Comparison of ENCODE assay signal across 8 cellular contexts in the genomic region with DNA sequence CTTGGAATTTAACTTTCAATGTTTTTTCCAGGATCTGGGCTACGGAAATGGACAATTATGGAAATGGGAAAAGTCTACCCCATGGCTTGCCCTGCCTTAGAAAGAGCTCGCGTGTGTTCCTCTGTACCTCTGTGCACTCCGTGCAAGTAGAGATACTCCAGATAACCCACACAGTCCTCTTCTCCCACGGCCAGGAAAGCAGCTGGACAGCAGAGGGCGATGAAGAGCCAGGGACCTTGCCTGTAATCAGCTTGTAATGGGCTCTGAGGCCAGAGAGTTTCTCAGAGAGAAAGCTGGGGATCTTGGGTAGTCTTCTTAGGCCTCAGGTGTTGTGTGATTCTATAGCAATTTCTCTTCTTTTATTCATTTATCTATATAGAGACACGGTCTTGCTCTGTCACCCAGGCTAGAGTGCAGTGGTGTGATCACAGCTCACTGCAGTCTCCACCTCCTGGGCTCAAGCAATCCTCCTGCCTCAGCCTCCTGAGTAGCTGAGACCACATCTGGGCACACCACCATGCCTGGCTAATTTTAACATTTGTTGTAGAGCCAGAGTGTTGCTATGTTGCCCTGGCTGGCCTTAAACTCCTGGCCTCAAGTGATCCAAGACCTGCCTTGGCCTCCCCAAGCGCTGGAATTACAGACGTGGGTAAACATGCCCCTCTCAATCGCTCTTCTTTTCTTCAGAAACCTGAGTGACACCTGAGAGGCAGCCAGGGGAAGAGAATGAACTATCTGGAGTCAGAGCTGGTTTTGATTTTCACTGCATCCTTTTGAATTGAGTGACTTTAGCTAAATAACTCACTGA. TPM values are rescaled to one million over a fixed set of nuclear protein-coding genes. Genes with fewer than 3 reads are reported as not detected.
DNase-seq lines count a peak whose midpoint lies in the region; ATAC-seq, FAIRE-seq and TF ChIP-seq lines count a peak whose summit lies in the region.

No MANE protein-coding gene starts in this region.

- DNase-seq in AG20443 (ENCODE audit: low spot score): peak; percentile 80
- peak; percentile 83 for DNase-seq in HFFc6
- peak; percentile 39 for DNase-seq in NCI-H524 treated with DMSO at 0.1 percent for 48 hours (lab: John Stamatoyannopoulos, UW)
- DNase-seq in activated CD4-positive, alpha-beta T cell treated with anti-CD3 and anti-CD28 coated beads for 36 hours: peak; percentile 92
- DNase-seq in choroid plexus epithelial cell (ENCODE audit: low read depth): peak; percentile 91
- peak; percentile 82 for DNase-seq in HepG2 (ENCODE audit: low spot score)
- peak; percentile 62 to 71 (median 66) for DNase-seq in stimulated activated CD4-positive, alpha-beta T cell treated with anti-CD3 and anti-CD28 coated beads, TNF-alpha, amount 100 ng/mL, for 1 hour (ENCODE audit: low read depth in 3 of 3, low spot score in 1 of 3)

- no peak overlapping the region for H3K4me2 ChIP-seq in HepG2 (ENCODE audit: low read depth, low read length)

- in situ Hi-C loops in HepG2 (cut with HindIII; ENCODE audit: extremely low pct_ligation_motif_present, low pct_unique_long_range_greater_than_20kb): loop anchor here (5.0 kb wide), 1 partner anchor 63 kb away; no protein-coding TSS in a partner anchor

- no peaks in the 10 kb centered on the region for H3K9me3 ChIP-seq in HepG2 (ENCODE audit: low read length)

- peaks cover 26% of the 10 kb centered on the region for H3K4me1 Mint-ChIP-seq in HFFc6 (ENCODE audit: low read depth)
- H3K4me1 Mint-ChIP-seq in activated CD4-positive, alpha-beta T cell treated with anti-CD3 and anti-CD28 coated beads for 36 hours: peaks cover 31% of the 10 kb centered on the region

- TF ChIP-seq CTCF in HFFc6 (IDR thresholded peaks at IDR 0.05) (peak; percentile 92), choroid plexus epithelial cell (conservative IDR thresholded peaks at IDR 0.05; ENCODE audit: low read depth, low read length) (peak; percentile 99), HepG2 (CRISPR knock-in tag; IDR thresholded peaks at IDR 0.05) (peak; percentile 98)

- H3K27ac ChIP-seq in HepG2 (ENCODE audit: extremely low read length, insufficient read depth, low read length): no peak overlapping the region

- H3K36me3 ChIP-seq in HepG2 (replicated peaks in 1 of 2; ENCODE audit: control insufficient read depth in 1 of 2, insufficient read depth in 2 of 2, low read length in 2 of 2): no peaks in the 10 kb centered on the region

- H3K9me3 Mint-ChIP-seq in HFFc6: no peaks in the 10 kb centered on the region
- no peaks in the 10 kb centered on the region for H3K9me3 Mint-ChIP-seq in activated CD4-positive, alpha-beta T cell treated with anti-CD3 and anti-CD28 coated beads for 36 hours (ENCODE audit: low read depth)

- H3K79me2 ChIP-seq in HepG2 (ENCODE audit: insufficient read depth, low read length): peaks cover 20% of the 10 kb centered on the region

- peaks cover 12% of the 10 kb centered on the region; the same call in 1 of the 2 replicates for H4K20me1 ChIP-seq in HepG2 (ENCODE audit: insufficient read depth, low read length)

- peaks cover 47% of the 10 kb centered on the region for H3K4me1 ChIP-seq in HepG2 (ENCODE audit: insufficient read depth, low read length)

- H2AFZ ChIP-seq in HepG2 (ENCODE audit: low read length): no peak overlapping the region

- H3K4me3 Mint-ChIP-seq in HFFc6: no peak overlapping the region
- H3K4me3 Mint-ChIP-seq in activated CD4-positive, alpha-beta T cell treated with anti-CD3 and anti-CD28 coated beads for 36 hours: no peak overlapping the region

- 31% methylated on average over 10 of the region's 10 CpGs for WGBS in HepG2 (ENCODE audit: low lambda C conversion rate)

- BruUV-seq in HepG2 (replicated peaks; lab: Mats Ljungman, UMichigan): no TSS peak

- H3K36me3 Mint-ChIP-seq in HFFc6 (ENCODE audit: low read depth): 0 out of 2 replicates have a peak, but pooled peaks cover 5% of the 10 kb centered on the region
- H3K36me3 Mint-ChIP-seq in activated CD4-positive, alpha-beta T cell treated with anti-CD3 and anti-CD28 coated beads for 36 hours (ENCODE audit: low read depth): no peaks in the 10 kb centered on the region

- TF ChIP-seq EP300 in HepG2 (IDR thresholded peaks at IDR 0.05; ENCODE audit: low read depth in 2 of 2, low read length in 2 of 2): no peak
- TF ChIP-seq EP300 in HepG2 (CRISPR knock-in tag; IDR thresholded peaks at IDR 0.05; ENCODE audit: borderline replicate concordance): no peak

- peaks cover 2% of the 10 kb centered on the region for H3K27me3 Mint-ChIP-seq in HFFc6 (ENCODE audit: insufficient read depth)
- H3K27me3 Mint-ChIP-seq in activated CD4-positive, alpha-beta T cell treated with anti-CD3 and anti-CD28 coated beads for 36 hours: no peaks in the 10 kb centered on the region

- peak; percentile 68 for ATAC-seq in activated CD4-positive, alpha-beta T cell treated with anti-CD3 and anti-CD28 coated beads for 36 hours
- ATAC-seq in HepG2 (peak; percentile 52), GM21515 (IDR thresholded peaks at IDR 0.05; ENCODE audit: unreplicated experiment) (no peak)

- H3K27me3 ChIP-seq in HepG2 (ENCODE audit: control insufficient read depth in 1 of 2, insufficient read depth in 2 of 2, low read length in 2 of 2): no peaks in the 10 kb centered on the region; a peak in 2 of 5 replicates

- H3K4me3 ChIP-seq in choroid plexus epithelial cell (ENCODE audit: low read depth, low read length) (no peak overlapping the region), HepG2 (replicated peaks in 1 of 3; ENCODE audit: insufficient read depth in 1 of 3, low read depth in 2 of 3, low read length in 3 of 3) (no peak overlapping the region)

- H3K9ac ChIP-seq in HepG2 (ENCODE audit: insufficient read depth, low read depth, low read length): no peak overlapping the region

- TF ChIP-seq RAD21 in HepG2 (CRISPR knock-in tag; IDR thresholded peaks at IDR 0.05): peak; percentile 91

- no peak overlapping the region for H3K27ac Mint-ChIP-seq in HFFc6
- H3K27ac Mint-ChIP-seq in activated CD4-positive, alpha-beta T cell treated with anti-CD3 and anti-CD28 coated beads for 36 hours: no peak overlapping the region

- no peak for TF ChIP-seq POLR2A in HepG2 (IDR thresholded peaks at IDR 0.05; ENCODE audit: insufficient read depth in 1 of 2, low read depth in 2 of 2, low read length in 2 of 2)

- CTCF ChIA-PET in activated CD4-positive, alpha-beta T cell treated with anti-CD3 and anti-CD28 coated beads for 36 hours (lab: Charles Lee): interaction anchor here (0.6 to 5.5 kb wide), 38 partner anchors 8 to 318 kb away, joined by 3 to 88 read pairs (median 4); a partner anchor contains a TSS
- CTCF ChIA-PET in HepG2 (lab: Yijun Ruan, JAX; ENCODE audit: low intra/inter-chr PET ratio, low total read pairs): interaction anchor here (1.0 to 4.0 kb wide), 3 partner anchors 15 to 135 kb away, joined by 3 to 51 read pairs (median 4); no protein-coding TSS in a partner anchor

- intact Hi-C loops in activated CD4-positive, alpha-beta T cell treated with anti-CD3 and anti-CD28 coated beads for 36 hours (cut with DNase I, micrococcal nuclease): loop anchor here (1.0 kb wide), 2 partner anchors 65 to 136 kb away; no protein-coding TSS in a partner anchor
- intact Hi-C loops in HepG2 (cut with micrococcal nuclease; ENCODE audit: unreplicated experiment): loop anchor here (1.0 to 5.0 kb wide), 3 partner anchors 32 to 138 kb away; no protein-coding TSS in a partner anchor

- POLR2A ChIA-PET in activated CD4-positive, alpha-beta T cell treated with anti-CD3 and anti-CD28 coated beads for 36 hours (lab: Charles Lee): interaction anchor here (0.6 to 1.2 kb wide), 2 partner anchors 50 to 65 kb away, joined by 4 to 7 read pairs; no protein-coding TSS in a partner anchor
- POLR2A ChIA-PET in HepG2 (lab: Yijun Ruan, JAX): interaction anchor here (0.6 to 6.8 kb wide), 8 partner anchors 9 to 308 kb away, joined by 3 to 158 read pairs (median 3); a partner anchor contains a TSS

- no peak for FAIRE-seq in HepG2 (lab: Jason Lieb, UNC)

RNA-seq across cellular contexts. Expression of a gene that starts 2.3 kb away (rescaled TPM):
- total RNA-seq in HFFc6 (2021; fragmentation: NEBNext Ultra II Directional; extraction: Animal tissue kit (Norgen Biotek cat#: 25700)): 10 to 100 TPM in 5 of 6 experiments, 1 to 10 TPM in 1; 9.7 to 13.8 (median 11.1) TPM
- 10 to 100 TPM; 21.8 to 25.3 TPM for total RNA-seq in activated CD4-positive, alpha-beta T cell treated with anti-CD3 and anti-CD28 coated beads for 36 hours
- total RNA-seq in HepG2 (2016; rRNA removed; fragmentation: Illumina TruSeq; extraction: Trizol): 24.0 and 24.2 TPM in 2 replicates
- 19.2 and 21.2 TPM in 2 replicates for total RNA-seq in HepG2 (2016; cell fraction: cytosol; rRNA removed; fragmentation: Illumina TruSeq; extraction: Trizol; ENCODE audit: low read depth)
- total RNA-seq in HepG2 (2016; cell fraction: insoluble cytoplasmic fraction; rRNA removed; fragmentation: Illumina TruSeq; extraction: Trizol): 20.1 and 23.6 TPM in 2 replicates
- 13.4 and 14.5 TPM in 2 replicates for total RNA-seq in HepG2 (2016; cell fraction: membrane; rRNA removed; fragmentation: Illumina TruSeq; extraction: Trizol)
- total RNA-seq in HepG2 (2016; cell fraction: nucleus; rRNA removed; fragmentation: Illumina TruSeq; extraction: Trizol): 17.8 and 25.0 TPM in 2 replicates
- 17.8 and 19.2 TPM in 2 replicates for polyA plus RNA-seq in HepG2 (2011; rRNA removed)
- 11.8 and 11.9 TPM in 2 replicates for polyA plus RNA-seq in HepG2 (2011; cell fraction: cytosol; rRNA removed)
- polyA plus RNA-seq in HepG2 (2011; cell fraction: nucleus; rRNA removed): 26.2 and 27.3 TPM in 2 replicates
- polyA plus RNA-seq in HepG2 (2012): 18.6 and 19.8 TPM in 2 replicates
- 2.0 and 3.0 TPM in 2 replicates for polyA plus RNA-seq in HepG2 (2016; cell fraction: cytosol; fragmentation: Illumina TruSeq; extraction: Trizol; ENCODE audit: low read depth)
- 11.1 and 12.4 TPM in 2 replicates for polyA plus RNA-seq in HepG2 (2016; cell fraction: insoluble cytoplasmic fraction; fragmentation: Illumina TruSeq; extraction: Trizol; ENCODE audit: low read depth)
- polyA plus RNA-seq in HepG2 (2016; cell fraction: membrane; fragmentation: Illumina TruSeq; extraction: Trizol; ENCODE audit: low read depth): 4.1 and 5.3 TPM in 2 replicates
- 26.3 and 28.1 TPM in 2 replicates for polyA plus RNA-seq in HepG2 (2016; cell fraction: nucleus; fragmentation: Illumina TruSeq; extraction: Trizol; ENCODE audit: insufficient read depth, low read depth)
- polyA minus RNA-seq in HepG2 (2011; rRNA and poly(A)+ RNA removed; ENCODE audit: low replicate concordance): 39.7 and 48.1 TPM in 2 replicates
- polyA minus RNA-seq in HepG2 (2011; cell fraction: cytosol; rRNA and poly(A)+ RNA removed): 14.7 and 15.5 TPM in 2 replicates
- polyA minus RNA-seq in HepG2 (2011; cell fraction: nucleus; rRNA and poly(A)+ RNA removed): 24.3 and 29.0 TPM in 2 replicates

RNA-seq across cellular contexts. Expression of a gene that starts 5.5 kb away (rescaled TPM):
- not detected for total RNA-seq in HFFc6 (2021; fragmentation: NEBNext Ultra II Directional; extraction: Animal tissue kit (Norgen Biotek cat#: 25700))
- total RNA-seq in activated CD4-positive, alpha-beta T cell treated with anti-CD3 and anti-CD28 coated beads for 36 hours: under 1 TPM; 0.05 to 0.07 TPM
- total RNA-seq in HepG2 (2016; rRNA removed; fragmentation: Illumina TruSeq; extraction: Trizol): 0.07 TPM in 1 of 2 replicates, not detected in the other
- not detected in 2 replicates for total RNA-seq in HepG2 (2016; cell fraction: cytosol; rRNA removed; fragmentation: Illumina TruSeq; extraction: Trizol; ENCODE audit: low read depth)
- total RNA-seq in HepG2 (2016; cell fraction: insoluble cytoplasmic fraction; rRNA removed; fragmentation: Illumina TruSeq; extraction: Trizol): 0.02 TPM in 1 of 2 replicates, not detected in the other
- not detected in 2 replicates for total RNA-seq in HepG2 (2016; cell fraction: membrane; rRNA removed; fragmentation: Illumina TruSeq; extraction: Trizol)
- 0.13 TPM in 1 of 2 replicates, not detected in the other for total RNA-seq in HepG2 (2016; cell fraction: nucleus; rRNA removed; fragmentation: Illumina TruSeq; extraction: Trizol)
- polyA plus RNA-seq in HepG2 (2011; rRNA removed): 0.03 and 0.08 TPM in 2 replicates
- polyA plus RNA-seq in HepG2 (2011; cell fraction: cytosol; rRNA removed): 0.01 and 0.04 TPM in 2 replicates
- 0.14 and 0.16 TPM in 2 replicates for polyA plus RNA-seq in HepG2 (2011; cell fraction: nucleus; rRNA removed)
- polyA plus RNA-seq in HepG2 (2012): 0.04 and 0.08 TPM in 2 replicates
- not detected in 2 replicates for polyA plus RNA-seq in HepG2 (2016; cell fraction: cytosol; fragmentation: Illumina TruSeq; extraction: Trizol; ENCODE audit: low read depth)
- polyA plus RNA-seq in HepG2 (2016; cell fraction: insoluble cytoplasmic fraction; fragmentation: Illumina TruSeq; extraction: Trizol; ENCODE audit: low read depth): not detected in 2 replicates
- polyA plus RNA-seq in HepG2 (2016; cell fraction: membrane; fragmentation: Illumina TruSeq; extraction: Trizol; ENCODE audit: low read depth): not detected in 2 replicates
- polyA plus RNA-seq in HepG2 (2016; cell fraction: nucleus; fragmentation: Illumina TruSeq; extraction: Trizol; ENCODE audit: insufficient read depth, low read depth): 0.09 TPM in 1 of 2 replicates, not detected in the other
- 0.05 and 0.06 TPM in 2 replicates for polyA minus RNA-seq in HepG2 (2011; rRNA and poly(A)+ RNA removed; ENCODE audit: low replicate concordance)
- 0.10 TPM in 1 of 2 replicates, not detected in the other for polyA minus RNA-seq in HepG2 (2011; cell fraction: cytosol; rRNA and poly(A)+ RNA removed)
- polyA minus RNA-seq in HepG2 (2011; cell fraction: nucleus; rRNA and poly(A)+ RNA removed): 0.12 TPM in 1 of 2 replicates, not detected in the other

RNA-seq across cellular contexts. Expression of a gene that starts 52.3 kb away (rescaled TPM):
- total RNA-seq in HFFc6 (2021; fragmentation: NEBNext Ultra II Directional; extraction: Animal tissue kit (Norgen Biotek cat#: 25700)): 10 to 100 TPM; 35.7 to 43.3 (median 42.1) TPM
- total RNA-seq in activated CD4-positive, alpha-beta T cell treated with anti-CD3 and anti-CD28 coated beads for 36 hours: 10 to 100 TPM; 54.4 to 57.4 TPM
- total RNA-seq in HepG2 (2016; rRNA removed; fragmentation: Illumina TruSeq; extraction: Trizol): 89.5 and 130 TPM in 2 replicates
- total RNA-seq in HepG2 (2016; cell fraction: cytosol; rRNA removed; fragmentation: Illumina TruSeq; extraction: Trizol; ENCODE audit: low read depth): 39.9 and 40.5 TPM in 2 replicates
- total RNA-seq in HepG2 (2016; cell fraction: insoluble cytoplasmic fraction; rRNA removed; fragmentation: Illumina TruSeq; extraction: Trizol): 89.7 and 136 TPM in 2 replicates
- 92.4 and 101 TPM in 2 replicates for total RNA-seq in HepG2 (2016; cell fraction: membrane; rRNA removed; fragmentation: Illumina TruSeq; extraction: Trizol)
- 47.1 and 50.4 TPM in 2 replicates for total RNA-seq in HepG2 (2016; cell fraction: nucleus; rRNA removed; fragmentation: Illumina TruSeq; extraction: Trizol)
- 124 and 157 TPM in 2 replicates for polyA plus RNA-seq in HepG2 (2011; rRNA removed)
- polyA plus RNA-seq in HepG2 (2011; cell fraction: cytosol; rRNA removed): 121 and 150 TPM in 2 replicates
- polyA plus RNA-seq in HepG2 (2011; cell fraction: nucleus; rRNA removed): 27.4 and 36.1 TPM in 2 replicates
- 95.8 and 105 TPM in 2 replicates for polyA plus RNA-seq in HepG2 (2012)
- 55.8 and 62.5 TPM in 2 replicates for polyA plus RNA-seq in HepG2 (2016; cell fraction: cytosol; fragmentation: Illumina TruSeq; extraction: Trizol; ENCODE audit: low read depth)
- 191 and 196 TPM in 2 replicates for polyA plus RNA-seq in HepG2 (2016; cell fraction: insoluble cytoplasmic fraction; fragmentation: Illumina TruSeq; extraction: Trizol; ENCODE audit: low read depth)
- 108 and 122 TPM in 2 replicates for polyA plus RNA-seq in HepG2 (2016; cell fraction: membrane; fragmentation: Illumina TruSeq; extraction: Trizol; ENCODE audit: low read depth)
- polyA plus RNA-seq in HepG2 (2016; cell fraction: nucleus; fragmentation: Illumina TruSeq; extraction: Trizol; ENCODE audit: insufficient read depth, low read depth): 78.5 and 84.6 TPM in 2 replicates
- polyA minus RNA-seq in HepG2 (2011; rRNA and poly(A)+ RNA removed; ENCODE audit: low replicate concordance): 71.4 and 88.7 TPM in 2 replicates
- 60.8 and 62.0 TPM in 2 replicates for polyA minus RNA-seq in HepG2 (2011; cell fraction: cytosol; rRNA and poly(A)+ RNA removed)
- 30.0 and 40.5 TPM in 2 replicates for polyA minus RNA-seq in HepG2 (2011; cell fraction: nucleus; rRNA and poly(A)+ RNA removed)

Comparison
In these comparisons a context has a peak if more than half of its experiments do, and no peak if none do; other contexts are left out.
1. DNase-seq: peak in every context shown above with its lines; median percentile 92 in activated CD4-positive, alpha-beta T cell treated with anti-CD3 and anti-CD28 coated beads for 36 hours; 91 in choroid plexus epithelial cell; 83 in HFFc6; 82 in HepG2; 80 in AG20443; 66 in stimulated activated CD4-positive, alpha-beta T cell treated with anti-CD3 and anti-CD28 coated beads, TNF-alpha, amount 100 ng/mL, for 1 hour; 39 in NCI-H524 treated with DMSO at 0.1 percent for 48 hours.